25 cellular contexts compared by ENCODE assay signal in genomic region chr12:84789184-84789583, GRCh38.
"Had no signal": no experiment of that assay in that cellular context is flagged by ENCODE, and none has a peak within 500 bp of the region (broad histone marks: within the 10 kb centered on the region; RNA-seq: fewer than 3 reads in every experiment).

No MANE protein-coding gene starts in this region.

- H3K36me3 ChIP-seq: esophagus squamous epithelium, lower lobe of right lung, thoracic aorta, tibial nerve, upper lobe of left lung had no signal

- FAIRE-seq: endothelial cell of umbilical vein, frontal cortex, keratinocyte, small intestine, urothelium cell line had no signal

- H3K9me3 ChIP-seq: esophagus squamous epithelium, lower lobe of right lung, psoas muscle, thoracic aorta, tibial nerve, upper lobe of left lung had no signal

- H3K4me1 ChIP-seq: esophagus squamous epithelium, lower lobe of right lung, psoas muscle, tibial nerve, upper lobe of left lung had no signal

- H3K27ac ChIP-seq: coronary artery, esophagus squamous epithelium, lower lobe of right lung, psoas muscle, thoracic aorta, tibial nerve, upper lobe of left lung had no signal

- DNase-seq: dermis blood vessel endothelial cell; effector memory CD4-positive, alpha-beta T cell; erythroblast; esophagus squamous epithelium; hypothalamus; immature natural killer cell; left ventricle myocardium superior; lower lobe of right lung; naive thymus-derived CD8-positive, alpha-beta T cell; nephron progenitor cell; nucleus accumbens; psoas muscle; right cardiac atrium; small intestine; stimulated activated CD4-positive, alpha-beta T cell treated with anti-CD3 and anti-CD28 coated beads, Interleukin-15, amount 100 ng/mL, for 24 hours; stimulated activated CD4-positive, alpha-beta T cell treated with anti-CD3 and anti-CD28 coated beads, Interleukin-2, amount 100 ng/mL, for 48 hours; stimulated activated naive B cell treated with anti-CD40 and anti-IgM and Interleukin-4, amounts not matched to agents 10 μg/mL and 1 μg/mL and 100 μg/mL, for 72 hours; upper lobe of left lung had no signal

- H3K4me3 ChIP-seq: coronary artery, esophagus squamous epithelium, lower lobe of right lung, psoas muscle, thoracic aorta, tibial nerve, upper lobe of left lung had no signal

- H3K27me3 ChIP-seq: esophagus squamous epithelium, tibial nerve, upper lobe of left lung had no signal
